In genomic region chr10:26486985-26487850, GRCh38 we compare ENCODE assay signal across 8 cellular contexts. TPM values are rescaled to one million over a fixed set of nuclear protein-coding genes. Genes with fewer than 3 reads are reported as not detected.
A peak's percentile ranks its signal among the peaks of the same experiment; 100 is the strongest.
DNase-seq lines count a peak whose midpoint lies in the region; ATAC-seq and TF ChIP-seq lines count a peak whose summit lies in the region.

No MANE protein-coding gene starts in this region.

- peak overlapping the region; percentile 61 for H3K4me2 ChIP-seq in HCT116 (ENCODE audit: low read length)

- no peak for TF ChIP-seq CTCF in HCT116 (IDR thresholded peaks at IDR 0.05 in 2 of 3, conservative IDR thresholded peaks at IDR 0.05 in 1 of 3; ENCODE audit: borderline replicate concordance in 1 of 3, insufficient read depth in 1 of 3, low read depth in 2 of 3, low read length in 2 of 3)

- H3K9ac ChIP-seq in HCT116 (ENCODE audit: low read length): peak overlapping the region; percentile 34

- peak overlapping the region in 1 of 2 experiments; percentile 16; a peak in 1 of 4 replicates for H3K4me3 ChIP-seq in HCT116 (replicated peaks in 1 of 2; ENCODE audit: low read depth in 1 of 2, low read length in 2 of 2)

- no peaks in the 10 kb centered on the region for H3K79me2 ChIP-seq in HCT116 (ENCODE audit: insufficient read depth, low read length)

- no peaks in the 10 kb centered on the region for H3K9me3 ChIP-seq in HCT116 (ENCODE audit: control insufficient read depth in 1 of 2, insufficient read depth in 1 of 2, low read depth in 1 of 2, low read length in 2 of 2)

- no peak for TF ChIP-seq POLR2A in HCT116 (IDR thresholded peaks at IDR 0.05; ENCODE audit: borderline replicate concordance, extremely low read depth, insufficient read depth, insufficient read length)

- H4K20me1 ChIP-seq in HCT116 (ENCODE audit: insufficient read depth): no peaks in the 10 kb centered on the region; the same call in 1 of the 2 replicates

- peak overlapping the region; percentile 99 for H2AFZ ChIP-seq in HCT116 (ENCODE audit: low read depth, low read length, poor library complexity, severe bottlenecking)

- BruUV-seq in HCT116 (replicated peaks; lab: Mats Ljungman, UMichigan): no TSS peak

- POLR2A ChIA-PET in HCT116 (lab: Charles Lee): interaction anchor here (1.0 kb wide), 1 partner anchor 16 kb away, joined by 4 read pairs; no protein-coding TSS in a partner anchor

- intact Hi-C loops in HCT116 (cut with micrococcal nuclease): no loop called here

- H3K27me3 ChIP-seq in HCT116 (ENCODE audit: insufficient read depth, low read length): no peaks in the 10 kb centered on the region

- H3K27ac ChIP-seq in HCT116 (ENCODE audit: low read depth, low read length): no peak overlapping the region

- H3K9me2 ChIP-seq in HCT116 (ENCODE audit: insufficient read depth): no peaks in the 10 kb centered on the region

- CTCF ChIA-PET in HCT116 (lab: Charles Lee): interaction anchor here (1.5 kb wide), 1 partner anchor 17 kb away, joined by 4 read pairs; no protein-coding TSS in a partner anchor

- RAD21 ChIA-PET in HCT116 (lab: Charles Lee; ENCODE audit: low non-redundant PET in 1 of 2, low total read pairs in 2 of 2, uncharacterized antibody in 2 of 2, unreplicated experiment in 2 of 2): no interaction called here

- 0 out of 2 replicates have a peak, but pooled peaks have one; percentile 5 for TF ChIP-seq RAD21 in HCT116 (IDR thresholded peaks at IDR 0.05; ENCODE audit: low read depth)

- ATAC-seq in HCT116: peak; percentile 81

- H3K36me3 ChIP-seq in HCT116 (ENCODE audit: control insufficient read depth in 1 of 2, insufficient read depth in 2 of 2, low read length in 2 of 2): no peaks in the 10 kb centered on the region

- DNase-seq in EL: peak; percentile 98
- DNase-seq in HCT116 (ENCODE audit: low read depth, low spot score): peak; percentile 55
- peak; percentile 44 for DNase-seq in NOMO-1 treated with dmso at 0.1 percent for 144 hours (lab: John Stamatoyannopoulos, UW; ENCODE audit: unreplicated experiment)
- DNase-seq in activated effector memory CD4-positive, alpha-beta T cell treated with anti-CD3 and anti-CD28 coated beads, Interleukin-2, amount 50 U/mL, for 16 hours: peak; percentile 85
- peak; percentile 74 for DNase-seq in islet precursor cell
- DNase-seq in stimulated activated CD8-positive, alpha-beta memory T cell treated with anti-CD3 and anti-CD28 coated beads, Interleukin-15, amount 100 ng/mL, for 1 hour (ENCODE audit: low read depth): peak; percentile 32
- DNase-seq in hippocampal formation (lab: John Stamatoyannopoulos, UW): no peak
- no peak for DNase-seq in NCI-H2107 treated with DMSO at 0.1 percent for 48 hours (lab: John Stamatoyannopoulos, UW; ENCODE audit: unreplicated experiment)

- peaks cover 8 to 26% of the 10 kb centered on the region in 2 experiments; a peak in 3 of 4 replicates for H3K4me1 ChIP-seq in HCT116 (ENCODE audit: control insufficient read depth in 1 of 2, insufficient read depth in 2 of 2, low read length in 2 of 2)

TF ChIP-seq in HCT116, 20 proteins besides CTCF, POLR2A, EP300 and RAD21:
- TF ChIP-seq ELF1 (IDR thresholded peaks at IDR 0.05; ENCODE audit: borderline replicate concordance, low read depth) (no peak), FOSL1 (IDR thresholded peaks at IDR 0.05; ENCODE audit: low read depth) (peak; percentile 73), REST (IDR thresholded peaks at IDR 0.05; ENCODE audit: low read depth) (no peak), POLR2AphosphoS5 (IDR thresholded peaks at IDR 0.05; ENCODE audit: low read depth, low read length) (no peak), CEBPB (IDR thresholded peaks at IDR 0.05; ENCODE audit: low read depth) (peak; percentile 35; the same call in 1 of the 2 replicates), SIN3A (IDR thresholded peaks at IDR 0.05; ENCODE audit: low read depth) (no peak), SP1 (IDR thresholded peaks at IDR 0.05; ENCODE audit: low read depth) (peak; percentile 53), EGR1 (IDR thresholded peaks at IDR 0.05; ENCODE audit: low read depth) (no peak), EZH2phosphoT487 (IDR thresholded peaks at IDR 0.05; ENCODE audit: borderline replicate concordance) (no peak), TCF7L2 (IDR thresholded peaks at IDR 0.05; ENCODE audit: borderline replicate concordance, extremely low read depth, insufficient read depth, insufficient read length) (no peak), ZNF274 (IDR thresholded peaks at IDR 0.05; ENCODE audit: low read depth, low read length) (no peak), JUND (IDR thresholded peaks at IDR 0.05) (peak; percentile 68), CBX3 (IDR thresholded peaks at IDR 0.05; ENCODE audit: low read depth) (peak; percentile 54; the same call in 1 of the 2 replicates), SRF (IDR thresholded peaks at IDR 0.05; ENCODE audit: low read depth) (peak; percentile 47; the same call in 1 of the 2 replicates), EZH2 (IDR thresholded peaks at IDR 0.05) (no peak), ZFX (IDR thresholded peaks at IDR 0.05) (no peak), ATF3 (IDR thresholded peaks at IDR 0.05) (no peak), YY1 (IDR thresholded peaks at IDR 0.05; ENCODE audit: extremely low read depth, insufficient replicate concordance, low read depth, low read length) (no peak)
- TF ChIP-seq, protein P1, sequence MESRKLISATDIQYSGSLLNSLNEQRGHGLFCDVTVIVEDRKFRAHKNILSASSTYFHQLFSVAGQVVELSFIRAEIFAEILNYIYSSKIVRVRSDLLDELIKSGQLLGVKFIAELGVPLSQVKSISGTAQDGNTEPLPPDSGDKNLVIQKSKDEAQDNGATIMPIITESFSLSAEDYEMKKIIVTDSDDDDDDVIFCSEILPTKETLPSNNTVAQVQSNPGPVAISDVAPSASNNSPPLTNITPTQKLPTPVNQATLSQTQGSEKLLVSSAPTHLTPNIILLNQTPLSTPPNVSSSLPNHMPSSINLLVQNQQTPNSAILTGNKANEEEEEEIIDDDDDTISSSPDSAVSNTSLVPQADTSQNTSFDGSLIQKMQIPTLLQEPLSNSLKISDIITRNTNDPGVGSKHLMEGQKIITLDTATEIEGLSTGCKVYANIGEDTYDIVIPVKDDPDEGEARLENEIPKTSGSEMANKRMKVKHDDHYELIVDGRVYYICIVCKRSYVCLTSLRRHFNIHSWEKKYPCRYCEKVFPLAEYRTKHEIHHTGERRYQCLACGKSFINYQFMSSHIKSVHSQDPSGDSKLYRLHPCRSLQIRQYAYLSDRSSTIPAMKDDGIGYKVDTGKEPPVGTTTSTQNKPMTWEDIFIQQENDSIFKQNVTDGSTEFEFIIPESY (IDR thresholded peaks at IDR 0.05; ENCODE audit: extremely low read depth, insufficient replicate concordance, low read length): no peak
- TF ChIP-seq, protein P2, sequence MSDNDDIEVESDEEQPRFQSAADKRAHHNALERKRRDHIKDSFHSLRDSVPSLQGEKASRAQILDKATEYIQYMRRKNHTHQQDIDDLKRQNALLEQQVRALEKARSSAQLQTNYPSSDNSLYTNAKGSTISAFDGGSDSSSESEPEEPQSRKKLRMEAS (IDR thresholded peaks at IDR 0.05): 0 out of 2 replicates have a peak, but pooled peaks have one; percentile 29

RNA-seq across cellular contexts. Expression of gene APBB1IP, which starts 49.1 kb away (rescaled TPM):
- 0.27 TPM for total RNA-seq in HCT116 (2021; ENCODE audit: unreplicated experiment)
- polyA plus RNA-seq in HCT116 (2012): not detected in 2 replicates

Comparison
In these comparisons a context has a peak if more than half of its experiments do, and no peak if none do; other contexts are left out.
1. DNase-seq: peak in EL (single experiment), HCT116 (single experiment), NOMO-1 treated with dmso at 0.1 percent for 144 hours (single experiment), activated effector memory CD4-positive, alpha-beta T cell treated with anti-CD3 and anti-CD28 coated beads, Interleukin-2, amount 50 U/mL, for 16 hours (single experiment), islet precursor cell (single experiment) and stimulated activated CD8-positive, alpha-beta memory T cell treated with anti-CD3 and anti-CD28 coated beads, Interleukin-15, amount 100 ng/mL, for 1 hour (single experiment); none in hippocampal formation (0 of 2) and NCI-H2107 treated with DMSO at 0.1 percent for 48 hours (single experiment).